ENCODE assay signal across 7 cellular contexts in genomic region chr7:25743670-25744451, GRCh38.
A peak's percentile ranks its signal among the peaks of the same experiment; 100 is the strongest.
DNase-seq lines count a peak whose midpoint lies in the region; ATAC-seq and TF ChIP-seq lines count a peak whose summit lies in the region.
"Not testable (repeated sequence)": the region's sequence is repeated elsewhere in the genome, so short reads cannot be mapped to it uniquely, and the experiment has no call there.

No MANE protein-coding gene starts in this region.

- H4K20me1 ChIP-seq in GM23338 (replicated peaks; ENCODE audit: insufficient read depth): not testable (repeated sequence)

- H3K36me3 Mint-ChIP-seq in GM23338 (ENCODE audit: low read depth): not testable (repeated sequence)

- H3K4me1 ChIP-seq in GM23338 (ENCODE audit: insufficient read depth); colonic mucosa; mucosa of descending colon (ENCODE audit: low read depth): not testable (repeated sequence)

- H3K36me3 ChIP-seq in GM23338 (ENCODE audit: insufficient read depth); colonic mucosa; mucosa of descending colon (ENCODE audit: low read depth): not testable (repeated sequence)

- not testable (repeated sequence) for H3F3A ChIP-seq in GM23338 (replicated peaks; ENCODE audit: low read depth)

- not testable (repeated sequence) for TF ChIP-seq CTCF in GM23338 (conservative IDR thresholded peaks at IDR 0.05; ENCODE audit: low read depth in 2 of 2); colonic mucosa (IDR thresholded peaks at IDR 0.05); mucosa of descending colon (IDR thresholded peaks at IDR 0.05)

- H3K79me2 ChIP-seq in GM23338 (replicated peaks; ENCODE audit: insufficient read depth): not testable (repeated sequence)

- not testable (repeated sequence) for H3K27me3 Mint-ChIP-seq in GM23338 (ENCODE audit: insufficient read depth, low read depth, poor library complexity)

- not testable (repeated sequence) for H3K9me3 ChIP-seq in colonic mucosa, mucosa of descending colon

- not testable (repeated sequence) for H3K27ac ChIP-seq in GM23338 (ENCODE audit: low read depth); colonic mucosa

- H3K27me3 ChIP-seq in GM23338 (ENCODE audit: insufficient read depth); colonic mucosa: not testable (repeated sequence)

- H3K4me2 ChIP-seq in GM23338: not testable (repeated sequence)

- H3K4me3 ChIP-seq in GM23338, colonic mucosa, mucosa of descending colon: not testable (repeated sequence)

- not testable (repeated sequence) for ATAC-seq in GM23338, mucosa of descending colon

- not testable (repeated sequence) for H3K27ac Mint-ChIP-seq in GM23338

- H2AFZ ChIP-seq in GM23338: peak overlapping the region; percentile 84; the same call in 1 of the 2 replicates

- not testable (repeated sequence) for H3K4me1 Mint-ChIP-seq in GM23338

- H3K4me3 Mint-ChIP-seq in GM23338: not testable (repeated sequence)

- intact Hi-C loops in colonic mucosa (cut with DNase I); mucosa of descending colon (cut with DNase I, micrococcal nuclease): not testable (repeated sequence)

- not testable (repeated sequence) for H3K9me2 ChIP-seq in GM23338 (ENCODE audit: insufficient read depth)

- H3K9me3 Mint-ChIP-seq in GM23338: not testable (repeated sequence)

- H3K9ac ChIP-seq in colonic mucosa (ENCODE audit: low read depth in 2 of 2, low read length in 2 of 2): not testable (repeated sequence)

- DNase-seq in DMS153 (lab: John Stamatoyannopoulos, UW) (peak; percentile 31), GM23338 (ENCODE audit: low spot score) (peak; percentile 19), NCI-H1105 (lab: John Stamatoyannopoulos, UW) (peak; percentile 19), NCI-H345 (lab: John Stamatoyannopoulos, UW) (peak; percentile 8), SW480 (ENCODE audit: low spot score) (peak; percentile 13), colonic mucosa (peak; percentile 41), mucosa of descending colon (peak in 2 of 3 donors; percentile 62 to 69)

Comparison
In these comparisons a context has a peak if more than half of its experiments do, and no peak if none do; other contexts are left out.
1. DNase-seq: peak in every context shown above with its lines; median percentile 66 in mucosa of descending colon; 41 in colonic mucosa; 31 in DMS153; 19 in GM23338; 19 in NCI-H1105; 13 in SW480; 8 in NCI-H345.